In the genomic region with DNA sequence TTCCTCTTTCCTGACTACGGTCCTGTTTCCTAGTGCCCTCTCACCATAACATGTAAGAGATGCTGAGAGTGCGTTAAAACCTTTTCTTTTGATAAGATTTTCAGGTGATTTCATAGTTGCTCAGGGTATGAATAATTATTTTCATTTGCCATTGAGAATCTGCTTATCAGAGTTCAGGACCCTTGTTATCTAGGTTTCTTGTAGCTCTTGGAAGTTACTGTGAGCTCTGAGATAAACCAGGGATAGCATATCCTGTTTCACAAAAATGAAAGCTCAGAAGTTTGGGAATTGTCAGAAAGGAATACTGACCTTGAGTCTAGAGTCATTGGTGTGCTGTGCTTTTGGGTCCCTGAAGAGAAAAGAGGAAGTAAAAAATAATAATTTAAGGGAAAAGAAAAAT, we compare ENCODE assay signal across 22 cellular contexts.
DNase-seq lines count a peak whose midpoint lies in the region; ATAC-seq, FAIRE-seq and TF ChIP-seq lines count a peak whose summit lies in the region.
"Had no signal": no experiment of that assay in that cellular context is flagged by ENCODE, and none has a peak within 500 bp of the region (broad histone marks: within the 10 kb centered on the region; RNA-seq: fewer than 3 reads in every experiment).

No MANE protein-coding gene starts in this region.

- CTCF ChIA-PET in SK-N-SH (lab: Yijun Ruan, JAX), result interaction anchor here (0.7 to 1.6 kb wide), 2 partner anchors 60 to 1219 kb away, joined by 3 to 5 read pairs; no protein-coding TSS in a partner anchor

- H3K79me2 ChIP-seq in SK-N-SH (ENCODE audit: insufficient read depth), result no peaks in the 10 kb centered on the region

- H3K9me3 ChIP-seq in SK-N-SH (no peaks in the 10 kb centered on the region), ascending aorta (no peaks in the 10 kb centered on the region), thoracic aorta (no peaks in the 10 kb centered on the region)
- H3K9me3 ChIP-seq: BE2C had no signal

- H4K20me1 ChIP-seq in SK-N-SH (ENCODE audit: insufficient read depth), result no peaks in the 10 kb centered on the region

- peaks cover 0 to 4% of the 10 kb centered on the region in 2 experiments; a peak in 1 of 4 replicates for H3K4me1 ChIP-seq in SK-N-SH (ENCODE audit: control insufficient read depth in 1 of 2, insufficient read depth in 2 of 2, low read depth in 1 of 2, low read length in 1 of 2)
- peaks cover 0 to 33% of the 10 kb centered on the region in 2 donors for H3K4me1 ChIP-seq in ascending aorta
- H3K4me1 ChIP-seq in thoracic aorta (ENCODE audit: control insufficient read depth in 1 of 2, low read depth in 2 of 2), result peaks cover 33 to 81% of the 10 kb centered on the region in 2 donors
- H3K4me1 ChIP-seq: BE2C had no signal

- WGBS in SK-N-SH (ENCODE audit: low lambda C conversion rate), result 93% methylated on average over 2 of the region's 2 CpGs

- no peak for TF ChIP-seq RAD21 in SK-N-SH (IDR thresholded peaks at IDR 0.05; ENCODE audit: low read length)

- H3K27me3 ChIP-seq in SK-N-SH (ENCODE audit: insufficient read depth) (no peaks in the 10 kb centered on the region; the same call in 1 of the 2 replicates), ascending aorta (no peaks in the 10 kb centered on the region), thoracic aorta (replicated peaks; ENCODE audit: insufficient read depth) (no peaks in the 10 kb centered on the region)

- no peak overlapping the region for H3K4me2 ChIP-seq in SK-N-SH
- H3K4me2 ChIP-seq: PC-9 had no signal

- no peak for TF ChIP-seq CTCF in SK-N-SH (IDR thresholded peaks at IDR 0.05)
- TF ChIP-seq CTCF in ascending aorta (IDR thresholded peaks at IDR 0.05), result no peak
- TF ChIP-seq CTCF in fibroblast of villous mesenchyme (IDR thresholded peaks at IDR 0.05; ENCODE audit: insufficient read depth, low read depth, low read length), result no peak
- TF ChIP-seq CTCF in thoracic aorta (IDR thresholded peaks at IDR 0.05), result no peak

- no peak for TF ChIP-seq EP300 in SK-N-SH (IDR thresholded peaks at IDR 0.05; ENCODE audit: borderline replicate concordance in 1 of 2, low read depth in 1 of 2, low read length in 1 of 2)

- H2AFZ ChIP-seq in SK-N-SH (ENCODE audit: low read depth), result no peak overlapping the region
- H2AFZ ChIP-seq: GM23248, PC-9 had no signal

- no peak for TF ChIP-seq POLR2A in GM12891 (IDR thresholded peaks at IDR 0.05; ENCODE audit: low read depth, low read length)

- no peaks in the 10 kb centered on the region for H3F3A ChIP-seq in SK-N-SH (replicated peaks; ENCODE audit: insufficient read depth)

- no peak for ATAC-seq in SK-N-SH treated with all-trans-retinoic acid at 6 μM for 48 hours
- no peak for ATAC-seq in thoracic aorta (ENCODE audit: insufficient number of reproducible peaks, low FRiP score, low read depth)
- ATAC-seq in esophagus mucosa, result no peak

- no peak overlapping the region for H3K27ac ChIP-seq in SK-N-SH (ENCODE audit: low read depth in 2 of 2, low read length in 1 of 2)
- H3K27ac ChIP-seq in ascending aorta, result peak overlapping the region; percentile 74 to 77
- peak overlapping the region; percentile 72 to 85 for H3K27ac ChIP-seq in thoracic aorta
- H3K27ac ChIP-seq: 22Rv1, PC-9 had no signal

- no peak overlapping the region for H3K4me3 ChIP-seq in SK-N-SH (ENCODE audit: low read depth in 2 of 2, low read length in 1 of 2)
- peak overlapping the region; percentile 26 to 43 for H3K4me3 ChIP-seq in ascending aorta
- no peak overlapping the region for H3K4me3 ChIP-seq in fibroblast of villous mesenchyme (ENCODE audit: low read depth, low read length)
- H3K4me3 ChIP-seq in thoracic aorta, result peak overlapping the region; percentile 60
- H3K4me3 ChIP-seq: GM23248, PC-9 had no signal

- intact Hi-C loops in ascending aorta (cut with DNase I), result loop anchor here (10.0 kb wide), 3 partner anchors 887 to 1117 kb away; no protein-coding TSS in a partner anchor

- no peak for DNase-seq in SK-N-SH
- no peak for DNase-seq in ascending aorta (ENCODE audit: low spot score in 2 of 2)
- DNase-seq in fibroblast of villous mesenchyme (ENCODE audit: low read depth), result peak; percentile 55
- DNase-seq in thoracic aorta (ENCODE audit: low spot score), result no peak
- DNase-seq in activated gamma-delta T cell (lab: John Stamatoyannopoulos, UW), result no peak
- no peak for DNase-seq in GM12891 (ENCODE audit: insufficient read length, low spot score)
- DNase-seq: BE2C; CD4-positive, alpha-beta T cell; DMS79; GDM1; KBM-7; NCI-H1417 treated with DMSO at 0.1 percent for 48 hours; NCI-H1930; NCI-H2171 treated with DMSO at 0.1 percent for 48 hours; NCI-H510A; NCI-H82; PC-9 had no signal

- POLR2A ChIA-PET in SK-N-SH (lab: Yijun Ruan, JAX), result no interaction called here

- no peaks in the 10 kb centered on the region for H3K9me2 ChIP-seq in SK-N-SH

- no peak overlapping the region for H3K9ac ChIP-seq in SK-N-SH
- H3K9ac ChIP-seq: GM23248 had no signal

- no peak for FAIRE-seq in GM12891 (lab: Jason Lieb, UNC)
- FAIRE-seq: GM12892 had no signal

- H3K36me3 ChIP-seq in SK-N-SH (replicated peaks in 1 of 2; ENCODE audit: control insufficient read depth in 1 of 2, insufficient read depth in 2 of 2, low read length in 1 of 2) (no peaks in the 10 kb centered on the region), ascending aorta (no peaks in the 10 kb centered on the region), thoracic aorta (no peaks in the 10 kb centered on the region)
- H3K36me3 ChIP-seq: BE2C had no signal

TF ChIP-seq in SK-N-SH treated with all-trans-retinoic acid at 6 μM for 48 hours, 23 proteins besides CTCF, POLR2A, EP300 and RAD21 (continues in another document):
- TF ChIP-seq, protein P1, sequence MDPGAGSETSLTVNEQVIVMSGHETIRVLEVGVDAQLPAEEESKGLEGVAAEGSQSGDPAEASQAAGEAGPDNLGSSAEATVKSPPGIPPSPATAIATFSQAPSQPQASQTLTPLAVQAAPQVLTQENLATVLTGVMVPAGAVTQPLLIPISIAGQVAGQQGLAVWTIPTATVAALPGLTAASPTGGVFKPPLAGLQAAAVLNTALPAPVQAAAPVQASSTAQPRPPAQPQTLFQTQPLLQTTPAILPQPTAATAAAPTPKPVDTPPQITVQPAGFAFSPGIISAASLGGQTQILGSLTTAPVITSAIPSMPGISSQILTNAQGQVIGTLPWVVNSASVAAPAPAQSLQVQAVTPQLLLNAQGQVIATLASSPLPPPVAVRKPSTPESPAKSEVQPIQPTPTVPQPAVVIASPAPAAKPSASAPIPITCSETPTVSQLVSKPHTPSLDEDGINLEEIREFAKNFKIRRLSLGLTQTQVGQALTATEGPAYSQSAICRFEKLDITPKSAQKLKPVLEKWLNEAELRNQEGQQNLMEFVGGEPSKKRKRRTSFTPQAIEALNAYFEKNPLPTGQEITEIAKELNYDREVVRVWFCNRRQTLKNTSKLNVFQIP (CRISPR knock-in tag; IDR thresholded peaks at IDR 0.05; ENCODE audit: borderline replicate concordance, low read depth), result no peak
- TF ChIP-seq ZFP30 (CRISPR knock-in tag; IDR thresholded peaks at IDR 0.05), result no peak
- TF ChIP-seq BACH2 (CRISPR knock-in tag; IDR thresholded peaks at IDR 0.05; ENCODE audit: borderline replicate concordance), result no peak
- TF ChIP-seq TCF4 (CRISPR knock-in tag; IDR thresholded peaks at IDR 0.05; ENCODE audit: borderline replicate concordance), result 0 out of 2 replicates have a peak, but pooled peaks have one; percentile 12
- TF ChIP-seq TOX (CRISPR knock-in tag; IDR thresholded peaks at IDR 0.05; ENCODE audit: borderline replicate concordance), result no peak

TF ChIP-seq in SK-N-SH, 30 proteins besides CTCF, POLR2A, EP300 and RAD21:
- TF ChIP-seq YY1 (IDR thresholded peaks at IDR 0.05; ENCODE audit: low read depth) (no peak), MXI1 (IDR thresholded peaks at IDR 0.05; ENCODE audit: low read depth, low read length) (no peak)

TF ChIP-seq in GM12891, 5 proteins besides CTCF, POLR2A, EP300 and RAD21:
- no peak for TF ChIP-seq POU2F2 (IDR thresholded peaks at IDR 0.05; ENCODE audit: low read depth, low read length)
- no peak for TF ChIP-seq SPI1 (IDR thresholded peaks at IDR 0.05; ENCODE audit: low read depth, low read length)
- no peak for TF ChIP-seq TAF1 (IDR thresholded peaks at IDR 0.05; ENCODE audit: low read depth, low read length)
- TF ChIP-seq PAX5 (IDR thresholded peaks at IDR 0.05; ENCODE audit: insufficient read depth, low read length, severe bottlenecking), result no peak
- no peak for TF ChIP-seq POLR2AphosphoS5 (IDR thresholded peaks at IDR 0.05; ENCODE audit: low read depth, low read length)

Comparison
In these comparisons a context has a peak if more than half of its experiments do, and no peak if none do; other contexts are left out.
1. H3K27ac ChIP-seq: peak in ascending aorta (2 of 2) and thoracic aorta (2 of 2); none in SK-N-SH (0 of 2).
2. H3K4me3 ChIP-seq: peak in ascending aorta (2 of 2) and thoracic aorta (single experiment); none in SK-N-SH (0 of 2) and fibroblast of villous mesenchyme (single experiment).